In the genomic region with DNA sequence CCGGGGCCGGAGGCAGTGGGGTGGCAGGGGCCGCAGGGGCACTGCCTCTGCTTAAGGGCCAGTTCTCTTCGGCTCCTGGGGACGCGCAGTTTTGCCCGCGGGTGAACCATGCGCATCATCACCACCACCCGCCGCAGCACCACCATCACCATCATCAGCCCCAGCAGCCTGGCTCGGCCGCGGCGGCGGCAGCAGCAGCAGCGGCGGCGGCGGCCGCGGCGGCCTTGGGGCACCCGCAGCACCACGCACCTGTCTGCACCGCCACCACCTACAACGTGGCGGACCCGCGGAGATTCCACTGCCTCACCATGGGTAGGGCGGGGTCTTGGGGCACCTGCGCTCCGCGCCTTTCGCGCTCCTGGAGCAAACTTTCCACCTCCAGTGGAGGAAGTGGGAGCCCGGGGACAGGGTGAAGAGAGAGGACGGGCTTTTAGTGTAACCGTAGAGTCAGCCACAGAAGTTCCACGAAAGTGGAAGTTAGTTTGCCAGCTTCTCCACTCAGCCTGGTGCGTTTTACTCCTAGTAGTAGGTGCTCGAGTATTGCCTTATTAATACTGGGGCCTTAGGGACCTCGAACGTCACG, we compare ENCODE assay signal across 9 cellular contexts. TPM values are rescaled to one million over a fixed set of nuclear protein-coding genes. Genes with fewer than 3 reads are reported as not detected.
DNase-seq lines count a peak whose midpoint lies in the region; ATAC-seq and TF ChIP-seq lines count a peak whose summit lies in the region.
"Had no signal": no experiment of that assay in that cellular context is flagged by ENCODE, and none has a peak within 500 bp of the region (broad histone marks: within the 10 kb centered on the region; RNA-seq: fewer than 3 reads in every experiment).

No MANE protein-coding gene starts in this region.

- H3K36me3 ChIP-seq in smooth muscle cell (ENCODE audit: low read depth): no peaks in the 10 kb centered on the region

- TF ChIP-seq CTCF in WI38 (IDR thresholded peaks at IDR 0.05; ENCODE audit: low read depth, low read length) (no peak), smooth muscle cell (IDR thresholded peaks at IDR 0.05; ENCODE audit: borderline replicate concordance, insufficient read depth, poor library complexity, severe bottlenecking) (no peak)

- whole genome bisulfite sequencing in smooth muscle cell (ENCODE audit: low lambda C conversion rate): 5% methylated on average over 44 of the region's 45 CpGs

- no peak overlapping the region for H2AFZ ChIP-seq in smooth muscle cell (ENCODE audit: low read depth)

- H3K9me3 ChIP-seq in smooth muscle cell (replicated peaks; ENCODE audit: low read depth): no peaks in the 10 kb centered on the region

- DNase-seq in DMS53 (lab: John Stamatoyannopoulos, UW) (peak; percentile 39), DMS53 treated with DMSO at 0.1 percent for 48 hours (lab: John Stamatoyannopoulos, UW; ENCODE audit: unreplicated experiment) (no peak), germinal center (ENCODE audit: low spot score) (peak; percentile 37), smooth muscle cell (lab: John Stamatoyannopoulos, UW; ENCODE audit: unreplicated experiment) (no peak), NCI-H2227 treated with DMSO at 0.1 percent for 48 hours (lab: John Stamatoyannopoulos, UW) (no peak), occipital lobe (lab: John Stamatoyannopoulos, UW) (no peak)
- DNase-seq: 8988T had no signal

- ATAC-seq in HG03175 (IDR thresholded peaks at IDR 0.05; ENCODE audit: unreplicated experiment): no peak

- peak overlapping the region; percentile 87 for H3K4me2 ChIP-seq in smooth muscle cell

- H3F3A ChIP-seq in smooth muscle cell (ENCODE audit: low read depth): peaks cover 8% of the 10 kb centered on the region

- H3K27ac ChIP-seq in smooth muscle cell (ENCODE audit: low read depth): no peak overlapping the region

- H3K27me3 ChIP-seq in smooth muscle cell (ENCODE audit: low read depth): peaks cover 99% of the 10 kb centered on the region

- H3K4me1 ChIP-seq in smooth muscle cell (ENCODE audit: low read depth): peaks cover 39% of the 10 kb centered on the region

- H3K79me2 ChIP-seq in smooth muscle cell (ENCODE audit: low read depth): no peaks in the 10 kb centered on the region

- no peak overlapping the region for H3K9ac ChIP-seq in smooth muscle cell (ENCODE audit: low read depth)

- H3K4me3 ChIP-seq in WI38 (ENCODE audit: low read depth, low read length): peak overlapping the region; percentile 54
- H3K4me3 ChIP-seq in smooth muscle cell: peak overlapping the region; percentile 35

- H4K20me1 ChIP-seq in smooth muscle cell (ENCODE audit: low read depth): no peaks in the 10 kb centered on the region

RNA-seq across cellular contexts. Expression of a gene that starts 0.7 kb away (rescaled TPM):
- total RNA-seq in smooth muscle cell (not detected in 2 replicates), occipital lobe (1.1 TPM)
- polyA plus RNA-seq in smooth muscle cell: not detected in 2 replicates

RNA-seq across cellular contexts. Expression of a gene that starts 36.3 kb away (rescaled TPM):
- total RNA-seq in smooth muscle cell (61.0 and 61.4 TPM in 2 replicates), occipital lobe (51.3 TPM)
- polyA plus RNA-seq in smooth muscle cell: 52.2 and 57.0 TPM in 2 replicates

Comparison
In these comparisons a context has a peak if more than half of its experiments do, and no peak if none do; other contexts are left out.
1. DNase-seq: peak in DMS53 (single experiment) and germinal center (single experiment); none in DMS53 treated with DMSO at 0.1 percent for 48 hours (single experiment), smooth muscle cell (single experiment), NCI-H2227 treated with DMSO at 0.1 percent for 48 hours (single experiment) and occipital lobe (single experiment).